In the genomic region with DNA sequence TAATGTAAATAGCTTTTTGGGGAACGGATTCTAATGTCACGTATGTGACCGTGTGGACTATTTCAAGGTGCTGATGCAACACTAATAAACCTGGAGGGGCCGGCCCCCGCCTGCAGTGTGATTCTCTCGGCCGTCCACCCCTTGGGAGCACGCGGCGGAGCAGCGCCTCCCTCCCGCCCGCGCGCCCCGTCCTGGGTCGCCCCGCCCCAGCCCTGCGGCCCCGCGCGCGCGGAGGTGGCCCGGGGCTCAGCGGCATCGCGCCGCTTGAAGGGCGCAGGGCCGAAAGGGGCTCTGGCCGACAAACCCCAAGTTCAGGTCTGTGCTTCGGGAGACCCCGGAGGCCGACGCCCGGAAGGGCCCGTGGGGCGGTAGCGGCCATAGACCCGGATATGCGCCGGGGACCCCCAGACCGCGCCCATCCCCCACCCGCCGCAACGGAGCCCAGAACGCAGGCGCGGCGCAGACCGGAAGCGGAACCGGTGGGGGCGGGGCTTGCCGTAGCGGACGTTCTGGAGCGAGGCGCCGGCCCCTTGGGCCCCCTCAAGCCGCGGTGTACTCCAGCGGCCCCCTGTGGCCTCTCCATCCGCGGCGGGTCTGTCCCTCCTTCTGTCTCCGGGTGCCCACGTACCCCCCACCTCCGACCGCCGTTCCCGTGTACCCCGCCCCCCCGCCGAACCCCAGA, we compare ENCODE assay signal across 1 cellular context.
TF ChIP-seq lines count a peak whose summit lies in the region.

A gene with protein sequence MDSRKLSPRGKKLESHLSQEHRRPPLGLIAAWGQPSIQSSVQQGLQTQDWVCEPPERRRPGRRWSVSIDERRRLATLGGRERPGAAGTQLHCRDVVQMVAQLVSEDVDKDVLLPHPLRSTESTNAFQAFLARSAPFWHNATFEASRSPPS (plus strand): TSS at position 495 of the 682 bp plus-strand sequence. CDS start 803 bp downstream, outside the sequence.

TF ChIP-seq in HepG2, 621 proteins besides CTCF, POLR2A, EP300 and RAD21 (continued from another document and continues in another):
- TF ChIP-seq, protein P1, sequence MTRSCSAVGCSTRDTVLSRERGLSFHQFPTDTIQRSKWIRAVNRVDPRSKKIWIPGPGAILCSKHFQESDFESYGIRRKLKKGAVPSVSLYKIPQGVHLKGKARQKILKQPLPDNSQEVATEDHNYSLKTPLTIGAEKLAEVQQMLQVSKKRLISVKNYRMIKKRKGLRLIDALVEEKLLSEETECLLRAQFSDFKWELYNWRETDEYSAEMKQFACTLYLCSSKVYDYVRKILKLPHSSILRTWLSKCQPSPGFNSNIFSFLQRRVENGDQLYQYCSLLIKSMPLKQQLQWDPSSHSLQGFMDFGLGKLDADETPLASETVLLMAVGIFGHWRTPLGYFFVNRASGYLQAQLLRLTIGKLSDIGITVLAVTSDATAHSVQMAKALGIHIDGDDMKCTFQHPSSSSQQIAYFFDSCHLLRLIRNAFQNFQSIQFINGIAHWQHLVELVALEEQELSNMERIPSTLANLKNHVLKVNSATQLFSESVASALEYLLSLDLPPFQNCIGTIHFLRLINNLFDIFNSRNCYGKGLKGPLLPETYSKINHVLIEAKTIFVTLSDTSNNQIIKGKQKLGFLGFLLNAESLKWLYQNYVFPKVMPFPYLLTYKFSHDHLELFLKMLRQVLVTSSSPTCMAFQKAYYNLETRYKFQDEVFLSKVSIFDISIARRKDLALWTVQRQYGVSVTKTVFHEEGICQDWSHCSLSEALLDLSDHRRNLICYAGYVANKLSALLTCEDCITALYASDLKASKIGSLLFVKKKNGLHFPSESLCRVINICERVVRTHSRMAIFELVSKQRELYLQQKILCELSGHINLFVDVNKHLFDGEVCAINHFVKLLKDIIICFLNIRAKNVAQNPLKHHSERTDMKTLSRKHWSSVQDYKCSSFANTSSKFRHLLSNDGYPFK (CRISPR knock-in tag; IDR thresholded peaks at IDR 0.05; ENCODE audit: borderline replicate concordance) = peak; percentile 46; the same call in 1 of the 2 replicates
- TF ChIP-seq GABPB1 (CRISPR knock-in tag; IDR thresholded peaks at IDR 0.05) (peak; percentile 96), ETV6 (CRISPR knock-in tag; conservative IDR thresholded peaks at IDR 0.05) (no peak), ERF (CRISPR knock-in tag; IDR thresholded peaks at IDR 0.05) (peak; percentile 62; the same call in 1 of the 2 replicates), SALL1 (CRISPR knock-in tag; IDR thresholded peaks at IDR 0.05) (peak; percentile 58; the same call in 1 of the 2 replicates), NAIF1 (CRISPR knock-in tag; IDR thresholded peaks at IDR 0.05; ENCODE audit: borderline replicate concordance) (peak; percentile 18; the same call in 1 of the 2 replicates), ZNF446 (CRISPR knock-in tag; IDR thresholded peaks at IDR 0.05) (no peak), ZNF670 (CRISPR knock-in tag; IDR thresholded peaks at IDR 0.05; ENCODE audit: borderline replicate concordance) (0 out of 2 replicates have a peak, but pooled peaks have one; percentile 14), TCF12 (IDR thresholded peaks at IDR 0.05) (no peak), TCF12 (CRISPR knock-in tag; IDR thresholded peaks at IDR 0.05) (0 out of 2 replicates have a peak, but pooled peaks have one; percentile 19), ZNF556 (CRISPR knock-in tag; IDR thresholded peaks at IDR 0.05; ENCODE audit: borderline replicate concordance) (no peak; the same call in 1 of the 2 replicates), REL (CRISPR knock-in tag; conservative IDR thresholded peaks at IDR 0.05) (peak; percentile 67; the same call in 1 of the 2 replicates), ZNF749 (CRISPR knock-in tag; IDR thresholded peaks at IDR 0.05; ENCODE audit: borderline replicate concordance) (peak; percentile 79; the same call in 1 of the 2 replicates), NONO (IDR thresholded peaks at IDR 0.05) (no peak), NONO (CRISPR knock-in tag; conservative IDR thresholded peaks at IDR 0.05) (peak; percentile 74; the same call in 1 of the 2 replicates), DMAP1 (CRISPR knock-in tag; IDR thresholded peaks at IDR 0.05) (no peak; the same call in none of the 2 replicates), RBFOX2 (IDR thresholded peaks at IDR 0.05; ENCODE audit: low read depth, low read length) (peak; percentile 93), AGO2 (optimal IDR thresholded peaks at IDR 0.05; ENCODE audit: low read depth, low read length) (no peak), ZNF780A (CRISPR knock-in tag; IDR thresholded peaks at IDR 0.05) (0 out of 2 replicates have a peak, but pooled peaks have one; percentile 6), PRMT3 (CRISPR knock-in tag; IDR thresholded peaks at IDR 0.05; ENCODE audit: borderline replicate concordance, low read depth) (no peak)
- TF ChIP-seq, protein P2, sequence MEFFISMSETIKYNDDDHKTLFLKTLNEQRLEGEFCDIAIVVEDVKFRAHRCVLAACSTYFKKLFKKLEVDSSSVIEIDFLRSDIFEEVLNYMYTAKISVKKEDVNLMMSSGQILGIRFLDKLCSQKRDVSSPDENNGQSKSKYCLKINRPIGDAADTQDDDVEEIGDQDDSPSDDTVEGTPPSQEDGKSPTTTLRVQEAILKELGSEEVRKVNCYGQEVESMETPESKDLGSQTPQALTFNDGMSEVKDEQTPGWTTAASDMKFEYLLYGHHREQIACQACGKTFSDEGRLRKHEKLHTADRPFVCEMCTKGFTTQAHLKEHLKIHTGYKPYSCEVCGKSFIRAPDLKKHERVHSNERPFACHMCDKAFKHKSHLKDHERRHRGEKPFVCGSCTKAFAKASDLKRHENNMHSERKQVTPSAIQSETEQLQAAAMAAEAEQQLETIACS (CRISPR knock-in tag; IDR thresholded peaks at IDR 0.05) = peak; percentile 23
- TF ChIP-seq, protein P3, sequence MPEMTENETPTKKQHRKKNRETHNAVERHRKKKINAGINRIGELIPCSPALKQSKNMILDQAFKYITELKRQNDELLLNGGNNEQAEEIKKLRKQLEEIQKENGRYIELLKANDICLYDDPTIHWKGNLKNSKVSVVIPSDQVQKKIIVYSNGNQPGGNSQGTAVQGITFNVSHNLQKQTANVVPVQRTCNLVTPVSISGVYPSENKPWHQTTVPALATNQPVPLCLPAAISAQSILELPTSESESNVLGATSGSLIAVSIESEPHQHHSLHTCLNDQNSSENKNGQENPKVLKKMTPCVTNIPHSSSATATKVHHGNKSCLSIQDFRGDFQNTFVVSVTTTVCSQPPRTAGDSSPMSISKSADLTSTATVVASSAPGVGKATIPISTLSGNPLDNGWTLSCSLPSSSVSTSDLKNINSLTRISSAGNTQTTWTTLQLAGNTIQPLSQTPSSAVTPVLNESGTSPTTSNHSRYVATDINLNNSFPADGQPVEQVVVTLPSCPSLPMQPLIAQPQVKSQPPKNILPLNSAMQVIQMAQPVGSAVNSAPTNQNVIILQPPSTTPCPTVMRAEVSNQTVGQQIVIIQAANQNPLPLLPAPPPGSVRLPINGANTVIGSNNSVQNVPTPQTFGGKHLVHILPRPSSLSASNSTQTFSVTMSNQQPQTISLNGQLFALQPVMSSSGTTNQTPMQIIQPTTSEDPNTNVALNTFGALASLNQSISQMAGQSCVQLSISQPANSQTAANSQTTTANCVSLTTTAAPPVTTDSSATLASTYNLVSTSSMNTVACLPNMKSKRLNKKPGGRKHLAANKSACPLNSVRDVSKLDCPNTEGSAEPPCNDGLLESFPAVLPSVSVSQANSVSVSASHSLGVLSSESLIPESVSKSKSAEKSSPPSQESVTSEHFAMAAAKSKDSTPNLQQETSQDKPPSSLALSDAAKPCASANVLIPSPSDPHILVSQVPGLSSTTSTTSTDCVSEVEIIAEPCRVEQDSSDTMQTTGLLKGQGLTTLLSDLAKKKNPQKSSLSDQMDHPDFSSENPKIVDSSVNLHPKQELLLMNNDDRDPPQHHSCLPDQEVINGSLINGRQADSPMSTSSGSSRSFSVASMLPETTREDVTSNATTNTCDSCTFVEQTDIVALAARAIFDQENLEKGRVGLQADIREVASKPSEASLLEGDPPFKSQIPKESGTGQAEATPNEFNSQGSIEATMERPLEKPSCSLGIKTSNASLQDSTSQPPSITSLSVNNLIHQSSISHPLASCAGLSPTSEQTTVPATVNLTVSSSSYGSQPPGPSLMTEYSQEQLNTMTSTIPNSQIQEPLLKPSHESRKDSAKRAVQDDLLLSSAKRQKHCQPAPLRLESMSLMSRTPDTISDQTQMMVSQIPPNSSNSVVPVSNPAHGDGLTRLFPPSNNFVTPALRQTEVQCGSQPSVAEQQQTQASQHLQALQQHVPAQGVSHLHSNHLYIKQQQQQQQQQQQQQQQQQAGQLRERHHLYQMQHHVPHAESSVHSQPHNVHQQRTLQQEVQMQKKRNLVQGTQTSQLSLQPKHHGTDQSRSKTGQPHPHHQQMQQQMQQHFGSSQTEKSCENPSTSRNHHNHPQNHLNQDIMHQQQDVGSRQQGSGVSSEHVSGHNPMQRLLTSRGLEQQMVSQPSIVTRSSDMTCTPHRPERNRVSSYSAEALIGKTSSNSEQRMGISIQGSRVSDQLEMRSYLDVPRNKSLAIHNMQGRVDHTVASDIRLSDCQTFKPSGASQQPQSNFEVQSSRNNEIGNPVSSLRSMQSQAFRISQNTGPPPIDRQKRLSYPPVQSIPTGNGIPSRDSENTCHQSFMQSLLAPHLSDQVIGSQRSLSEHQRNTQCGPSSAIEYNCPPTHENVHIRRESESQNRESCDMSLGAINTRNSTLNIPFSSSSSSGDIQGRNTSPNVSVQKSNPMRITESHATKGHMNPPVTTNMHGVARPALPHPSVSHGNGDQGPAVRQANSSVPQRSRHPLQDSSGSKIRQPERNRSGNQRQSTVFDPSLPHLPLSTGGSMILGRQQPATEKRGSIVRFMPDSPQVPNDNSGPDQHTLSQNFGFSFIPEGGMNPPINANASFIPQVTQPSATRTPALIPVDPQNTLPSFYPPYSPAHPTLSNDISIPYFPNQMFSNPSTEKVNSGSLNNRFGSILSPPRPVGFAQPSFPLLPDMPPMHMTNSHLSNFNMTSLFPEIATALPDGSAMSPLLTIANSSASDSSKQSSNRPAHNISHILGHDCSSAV (CRISPR knock-in tag; IDR thresholded peaks at IDR 0.05; ENCODE audit: borderline replicate concordance) = no peak
- TF ChIP-seq, protein P4, sequence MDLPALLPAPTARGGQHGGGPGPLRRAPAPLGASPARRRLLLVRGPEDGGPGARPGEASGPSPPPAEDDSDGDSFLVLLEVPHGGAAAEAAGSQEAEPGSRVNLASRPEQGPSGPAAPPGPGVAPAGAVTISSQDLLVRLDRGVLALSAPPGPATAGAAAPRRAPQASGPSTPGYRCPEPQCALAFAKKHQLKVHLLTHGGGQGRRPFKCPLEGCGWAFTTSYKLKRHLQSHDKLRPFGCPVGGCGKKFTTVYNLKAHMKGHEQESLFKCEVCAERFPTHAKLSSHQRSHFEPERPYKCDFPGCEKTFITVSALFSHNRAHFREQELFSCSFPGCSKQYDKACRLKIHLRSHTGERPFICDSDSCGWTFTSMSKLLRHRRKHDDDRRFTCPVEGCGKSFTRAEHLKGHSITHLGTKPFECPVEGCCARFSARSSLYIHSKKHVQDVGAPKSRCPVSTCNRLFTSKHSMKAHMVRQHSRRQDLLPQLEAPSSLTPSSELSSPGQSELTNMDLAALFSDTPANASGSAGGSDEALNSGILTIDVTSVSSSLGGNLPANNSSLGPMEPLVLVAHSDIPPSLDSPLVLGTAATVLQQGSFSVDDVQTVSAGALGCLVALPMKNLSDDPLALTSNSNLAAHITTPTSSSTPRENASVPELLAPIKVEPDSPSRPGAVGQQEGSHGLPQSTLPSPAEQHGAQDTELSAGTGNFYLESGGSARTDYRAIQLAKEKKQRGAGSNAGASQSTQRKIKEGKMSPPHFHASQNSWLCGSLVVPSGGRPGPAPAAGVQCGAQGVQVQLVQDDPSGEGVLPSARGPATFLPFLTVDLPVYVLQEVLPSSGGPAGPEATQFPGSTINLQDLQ (CRISPR knock-in tag; IDR thresholded peaks at IDR 0.05) = peak; percentile 71; the same call in 1 of the 2 replicates
- TF ChIP-seq, protein P5, sequence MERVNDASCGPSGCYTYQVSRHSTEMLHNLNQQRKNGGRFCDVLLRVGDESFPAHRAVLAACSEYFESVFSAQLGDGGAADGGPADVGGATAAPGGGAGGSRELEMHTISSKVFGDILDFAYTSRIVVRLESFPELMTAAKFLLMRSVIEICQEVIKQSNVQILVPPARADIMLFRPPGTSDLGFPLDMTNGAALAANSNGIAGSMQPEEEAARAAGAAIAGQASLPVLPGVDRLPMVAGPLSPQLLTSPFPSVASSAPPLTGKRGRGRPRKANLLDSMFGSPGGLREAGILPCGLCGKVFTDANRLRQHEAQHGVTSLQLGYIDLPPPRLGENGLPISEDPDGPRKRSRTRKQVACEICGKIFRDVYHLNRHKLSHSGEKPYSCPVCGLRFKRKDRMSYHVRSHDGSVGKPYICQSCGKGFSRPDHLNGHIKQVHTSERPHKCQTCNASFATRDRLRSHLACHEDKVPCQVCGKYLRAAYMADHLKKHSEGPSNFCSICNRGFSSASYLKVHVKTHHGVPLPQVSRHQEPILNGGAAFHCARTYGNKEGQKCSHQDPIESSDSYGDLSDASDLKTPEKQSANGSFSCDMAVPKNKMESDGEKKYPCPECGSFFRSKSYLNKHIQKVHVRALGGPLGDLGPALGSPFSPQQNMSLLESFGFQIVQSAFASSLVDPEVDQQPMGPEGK (CRISPR knock-in tag; IDR thresholded peaks at IDR 0.05) = peak; percentile 87
- TF ChIP-seq, protein P6, sequence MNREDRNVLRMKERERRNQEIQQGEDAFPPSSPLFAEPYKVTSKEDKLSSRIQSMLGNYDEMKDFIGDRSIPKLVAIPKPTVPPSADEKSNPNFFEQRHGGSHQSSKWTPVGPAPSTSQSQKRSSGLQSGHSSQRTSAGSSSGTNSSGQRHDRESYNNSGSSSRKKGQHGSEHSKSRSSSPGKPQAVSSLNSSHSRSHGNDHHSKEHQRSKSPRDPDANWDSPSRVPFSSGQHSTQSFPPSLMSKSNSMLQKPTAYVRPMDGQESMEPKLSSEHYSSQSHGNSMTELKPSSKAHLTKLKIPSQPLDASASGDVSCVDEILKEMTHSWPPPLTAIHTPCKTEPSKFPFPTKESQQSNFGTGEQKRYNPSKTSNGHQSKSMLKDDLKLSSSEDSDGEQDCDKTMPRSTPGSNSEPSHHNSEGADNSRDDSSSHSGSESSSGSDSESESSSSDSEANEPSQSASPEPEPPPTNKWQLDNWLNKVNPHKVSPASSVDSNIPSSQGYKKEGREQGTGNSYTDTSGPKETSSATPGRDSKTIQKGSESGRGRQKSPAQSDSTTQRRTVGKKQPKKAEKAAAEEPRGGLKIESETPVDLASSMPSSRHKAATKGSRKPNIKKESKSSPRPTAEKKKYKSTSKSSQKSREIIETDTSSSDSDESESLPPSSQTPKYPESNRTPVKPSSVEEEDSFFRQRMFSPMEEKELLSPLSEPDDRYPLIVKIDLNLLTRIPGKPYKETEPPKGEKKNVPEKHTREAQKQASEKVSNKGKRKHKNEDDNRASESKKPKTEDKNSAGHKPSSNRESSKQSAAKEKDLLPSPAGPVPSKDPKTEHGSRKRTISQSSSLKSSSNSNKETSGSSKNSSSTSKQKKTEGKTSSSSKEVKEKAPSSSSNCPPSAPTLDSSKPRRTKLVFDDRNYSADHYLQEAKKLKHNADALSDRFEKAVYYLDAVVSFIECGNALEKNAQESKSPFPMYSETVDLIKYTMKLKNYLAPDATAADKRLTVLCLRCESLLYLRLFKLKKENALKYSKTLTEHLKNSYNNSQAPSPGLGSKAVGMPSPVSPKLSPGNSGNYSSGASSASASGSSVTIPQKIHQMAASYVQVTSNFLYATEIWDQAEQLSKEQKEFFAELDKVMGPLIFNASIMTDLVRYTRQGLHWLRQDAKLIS (CRISPR knock-in tag; IDR thresholded peaks at IDR 0.05) = no peak
- TF ChIP-seq, protein P7, sequence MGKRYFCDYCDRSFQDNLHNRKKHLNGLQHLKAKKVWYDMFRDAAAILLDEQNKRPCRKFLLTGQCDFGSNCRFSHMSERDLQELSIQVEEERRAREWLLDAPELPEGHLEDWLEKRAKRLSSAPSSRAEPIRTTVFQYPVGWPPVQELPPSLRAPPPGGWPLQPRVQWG (CRISPR knock-in tag; IDR thresholded peaks at IDR 0.05; ENCODE audit: borderline replicate concordance, low read depth) = no peak
- TF ChIP-seq, protein P8, sequence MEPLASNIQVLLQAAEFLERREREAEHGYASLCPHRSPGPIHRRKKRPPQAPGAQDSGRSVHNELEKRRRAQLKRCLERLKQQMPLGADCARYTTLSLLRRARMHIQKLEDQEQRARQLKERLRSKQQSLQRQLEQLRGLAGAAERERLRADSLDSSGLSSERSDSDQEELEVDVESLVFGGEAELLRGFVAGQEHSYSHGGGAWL (CRISPR knock-in tag; IDR thresholded peaks at IDR 0.05) = peak; percentile 81; the same call in 1 of the 2 replicates
